9 cellular contexts compared by ENCODE assay signal in the genomic region with DNA sequence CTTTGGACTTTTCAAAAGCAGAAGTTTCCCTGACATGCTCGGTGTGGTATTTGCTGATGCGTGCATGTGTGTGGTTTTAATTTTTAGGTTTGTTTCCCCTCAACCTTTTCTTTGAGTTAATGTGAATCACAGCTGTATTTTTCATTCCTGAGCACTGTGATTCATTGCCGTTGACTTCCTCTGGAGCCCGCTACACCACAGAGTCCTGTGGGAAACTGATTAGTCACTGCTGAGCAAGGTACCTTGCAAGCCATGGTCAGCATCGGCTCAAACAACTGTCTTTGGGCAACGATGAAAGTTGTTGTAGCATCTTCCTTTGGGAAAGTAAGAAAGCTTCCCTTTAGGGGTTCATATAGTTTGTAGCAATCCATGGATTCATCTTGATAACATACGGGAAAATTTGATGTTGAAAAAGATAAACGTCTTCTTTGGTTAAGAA. TPM values are rescaled to one million over a fixed set of nuclear protein-coding genes. Genes with fewer than 3 reads are reported as not detected.
DNase-seq lines count a peak whose midpoint lies in the region; ATAC-seq, FAIRE-seq and TF ChIP-seq lines count a peak whose summit lies in the region.
"Had no signal": no experiment of that assay in that cellular context is flagged by ENCODE, and none has a peak within 500 bp of the region (broad histone marks: within the 10 kb centered on the region; RNA-seq: fewer than 3 reads in every experiment).

No MANE protein-coding gene starts in this region.

- H3K9me3 ChIP-seq in ascending aorta: no peaks in the 10 kb centered on the region
- H3K9me3 ChIP-seq: Peyer's patch had no signal

- CTCF ChIA-PET in activated naive CD4-positive, alpha-beta T cell treated with anti-CD3 and anti-CD28 coated beads, Interleukin-2, amount 10 ng/mL, durations not matched to agents 7 days and 5 days (lab: Charles Lee): no interaction called here

- H3K4me3 Mint-ChIP-seq in activated naive CD4-positive, alpha-beta T cell treated with anti-CD3 and anti-CD28 coated beads, Interleukin-2, amount 10 ng/mL, durations not matched to agents 7 days and 5 days: no peak overlapping the region

- peak in 1 of 3 experiments; percentile 46 for TF ChIP-seq CTCF in ascending aorta (IDR thresholded peaks at IDR 0.05)

- H3K4me1 ChIP-seq in ascending aorta: peaks cover 16 to 37% of the 10 kb centered on the region in 2 donors
- H3K4me1 ChIP-seq: Peyer's patch had no signal

- no peaks in the 10 kb centered on the region for H3K36me3 Mint-ChIP-seq in activated naive CD4-positive, alpha-beta T cell treated with anti-CD3 and anti-CD28 coated beads, Interleukin-2, amount 50 U/mL, for 72 hours
- no peaks in the 10 kb centered on the region for H3K36me3 Mint-ChIP-seq in activated naive CD4-positive, alpha-beta T cell treated with anti-CD3 and anti-CD28 coated beads, Interleukin-2, amount 10 ng/mL, durations not matched to agents 7 days and 5 days

- no peaks in the 10 kb centered on the region for H3K4me1 Mint-ChIP-seq in activated naive CD4-positive, alpha-beta T cell treated with anti-CD3 and anti-CD28 coated beads, Interleukin-2, amount 10 ng/mL, durations not matched to agents 7 days and 5 days

- H3K27me3 Mint-ChIP-seq in activated naive CD4-positive, alpha-beta T cell treated with anti-CD3 and anti-CD28 coated beads, Interleukin-2, amount 10 ng/mL, durations not matched to agents 7 days and 5 days: no peaks in the 10 kb centered on the region

- H3K27ac ChIP-seq in ascending aorta: peak overlapping the region; percentile 24 to 73

- ATAC-seq in activated naive CD4-positive, alpha-beta T cell treated with anti-CD3 and anti-CD28 coated beads, Interleukin-2, amount 50 U/mL, for 72 hours: peak; percentile 52 to 70

- H3K9me3 Mint-ChIP-seq in activated naive CD4-positive, alpha-beta T cell treated with anti-CD3 and anti-CD28 coated beads, Interleukin-2, amount 50 U/mL, for 72 hours: peaks cover 0 to 3% of the 10 kb centered on the region in 2 donors
- no peaks in the 10 kb centered on the region for H3K9me3 Mint-ChIP-seq in activated naive CD4-positive, alpha-beta T cell treated with anti-CD3 and anti-CD28 coated beads, Interleukin-2, amount 10 ng/mL, durations not matched to agents 7 days and 5 days

- no peaks in the 10 kb centered on the region for H3K36me3 ChIP-seq in ascending aorta
- H3K36me3 ChIP-seq: Peyer's patch had no signal

- intact Hi-C loops in ascending aorta (cut with DNase I): loop anchor here (2.0 kb wide), 1 partner anchor 71 kb away; no protein-coding TSS in a partner anchor

- peak; percentile 42 for FAIRE-seq in urothelium cell line (lab: Jason Lieb, UNC)

- H3K27me3 ChIP-seq in ascending aorta: no peaks in the 10 kb centered on the region
- H3K27me3 ChIP-seq: Peyer's patch had no signal

- no peak for DNase-seq in activated naive CD4-positive, alpha-beta T cell treated with anti-CD3 and anti-CD28 coated beads, Interleukin-2, amount 50 U/mL, for 72 hours (ENCODE audit: low spot score in 2 of 2)
- no peak for DNase-seq in activated naive CD4-positive, alpha-beta T cell treated with anti-CD3 and anti-CD28 coated beads, Interleukin-2, amount 10 ng/mL, durations not matched to agents 7 days and 5 days
- peak; percentile 31 to 81 for DNase-seq in ascending aorta (ENCODE audit: low spot score in 2 of 2)
- DNase-seq in iPS-NIHi7 (ENCODE audit: extremely low spot score): peak; percentile 49
- DNase-seq in urothelium cell line (ENCODE audit: low spot score): peak; percentile 87
- no peak for DNase-seq in HuH-7 (ENCODE audit: low spot score)
- DNase-seq in NCI-H82 treated with DMSO at 0.1 percent for 48 hours (lab: John Stamatoyannopoulos, UW; ENCODE audit: unreplicated experiment): no peak
- DNase-seq in anterior cingulate cortex (lab: John Stamatoyannopoulos, UW): no peak

- H3K4me3 ChIP-seq in ascending aorta: no peak overlapping the region
- H3K4me3 ChIP-seq: Peyer's patch had no signal

- peak overlapping the region in 1 of 2 donors; percentile 44 for H3K27ac Mint-ChIP-seq in activated naive CD4-positive, alpha-beta T cell treated with anti-CD3 and anti-CD28 coated beads, Interleukin-2, amount 50 U/mL, for 72 hours
- H3K27ac Mint-ChIP-seq in activated naive CD4-positive, alpha-beta T cell treated with anti-CD3 and anti-CD28 coated beads, Interleukin-2, amount 10 ng/mL, durations not matched to agents 7 days and 5 days: no peak overlapping the region

RNA-seq across cellular contexts. Expression of gene RIN2, which starts 57.5 kb away (rescaled TPM):
- not detected for total RNA-seq in activated naive CD4-positive, alpha-beta T cell treated with anti-CD3 and anti-CD28 coated beads, Interleukin-2, amount 50 U/mL, for 72 hours
- total RNA-seq in ascending aorta: 45.7 TPM

Comparison
In these comparisons a context has a peak if more than half of its experiments do, and no peak if none do; other contexts are left out.
1. DNase-seq: peak in ascending aorta (2 of 2), iPS-NIHi7 (single experiment) and urothelium cell line (single experiment); none in activated naive CD4-positive, alpha-beta T cell treated with anti-CD3 and anti-CD28 coated beads, Interleukin-2, amount 50 U/mL, for 72 hours (0 of 2), activated naive CD4-positive, alpha-beta T cell treated with anti-CD3 and anti-CD28 coated beads, Interleukin-2, amount 10 ng/mL, durations not matched to agents 7 days and 5 days (single experiment), HuH-7 (single experiment), NCI-H82 treated with DMSO at 0.1 percent for 48 hours (single experiment) and anterior cingulate cortex (0 of 58).
2. RNA of gene RIN2, which starts 57.5 kb away (total RNA-seq): 45.7 TPM in ascending aorta (single experiment); not detected in activated naive CD4-positive, alpha-beta T cell treated with anti-CD3 and anti-CD28 coated beads, Interleukin-2, amount 50 U/mL, for 72 hours; every median in the first group is over 10 times any median in the second.